ENCODE assay signal across 8 cellular contexts in the genomic region with DNA sequence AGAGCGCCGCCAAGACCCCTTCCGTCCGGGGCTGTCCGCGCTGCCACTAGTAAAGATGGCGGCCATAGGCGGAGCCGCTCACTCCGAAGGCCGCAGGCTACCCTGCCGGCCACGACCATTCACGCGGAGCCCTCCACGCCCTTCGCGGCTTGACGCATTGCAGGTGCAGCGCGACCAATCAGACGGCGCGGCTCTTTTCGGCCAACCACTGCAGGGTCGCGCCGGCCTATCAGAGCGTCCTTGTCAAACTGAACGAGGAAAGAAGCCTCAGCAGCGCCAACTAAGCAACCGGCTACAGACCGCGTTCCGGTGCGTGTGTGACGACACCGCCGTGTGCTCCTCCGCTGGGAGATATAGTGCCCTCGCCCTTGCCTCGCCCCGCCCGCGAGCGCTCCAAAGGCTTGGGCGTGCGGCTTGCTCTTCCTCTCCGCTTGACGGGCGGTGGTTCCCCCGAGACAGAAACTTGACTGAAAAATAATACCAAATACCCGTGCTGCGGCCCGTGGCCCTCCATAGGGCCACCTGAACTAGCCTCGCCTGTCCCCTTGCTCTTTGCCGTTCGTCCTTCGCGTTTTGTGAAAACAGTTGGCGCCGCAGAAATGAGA. TPM values are rescaled to one million over a fixed set of nuclear protein-coding genes. Genes with fewer than 3 reads are reported as not detected.
A peak's percentile ranks its signal among the peaks of the same experiment; 100 is the strongest.
DNase-seq lines count a peak whose midpoint lies in the region; ATAC-seq, FAIRE-seq and TF ChIP-seq lines count a peak whose summit lies in the region.

No MANE protein-coding gene starts in this region.

- H3K27ac ChIP-seq in SK-N-MC (no peak overlapping the region), pancreas (peak overlapping the region; percentile 97 to 99 (median 99)), tibial nerve (peak overlapping the region; percentile 97 to 100 (median 98))

- H3K27ac Mint-ChIP-seq in HFFc6: no peak overlapping the region
- H3K27ac Mint-ChIP-seq in activated naive CD8-positive, alpha-beta T cell treated with anti-CD3 and anti-CD28 coated beads for 36 hours: no peak overlapping the region

- peak; percentile 71 to 100 for TF ChIP-seq EP300 in tibial nerve (IDR thresholded peaks at IDR 0.05)

- H3K36me3 ChIP-seq in SK-N-MC (ENCODE audit: insufficient read depth, low read length): no peaks in the 10 kb centered on the region
- H3K36me3 ChIP-seq in pancreas: no peaks in the 10 kb centered on the region
- H3K36me3 ChIP-seq in tibial nerve: no peaks in the 10 kb centered on the region

- H3K9me3 ChIP-seq in SK-N-MC (ENCODE audit: low read depth, low read length) (no peaks in the 10 kb centered on the region), pancreas (no peaks in the 10 kb centered on the region), tibial nerve (no peaks in the 10 kb centered on the region)

- intact Hi-C loops in Right ventricle myocardium superior (cut with DNase I) (loop anchor here (2.0 to 5.0 kb wide), 2 partner anchors 14 to 51 kb away; a partner anchor contains a TSS), pancreas (cut with DNase I) (no loop called here)

- no peaks in the 10 kb centered on the region for H3K36me3 Mint-ChIP-seq in HFFc6 (ENCODE audit: low read depth)
- H3K36me3 Mint-ChIP-seq in activated naive CD8-positive, alpha-beta T cell treated with anti-CD3 and anti-CD28 coated beads for 36 hours: no peaks in the 10 kb centered on the region

- H3K27me3 Mint-ChIP-seq in HFFc6 (ENCODE audit: insufficient read depth): peaks cover 2% of the 10 kb centered on the region; the same call in 1 of the 2 replicates
- H3K27me3 Mint-ChIP-seq in activated naive CD8-positive, alpha-beta T cell treated with anti-CD3 and anti-CD28 coated beads for 36 hours: no peaks in the 10 kb centered on the region

- peak; percentile 37 for TF ChIP-seq CTCF in HFFc6 (IDR thresholded peaks at IDR 0.05)
- peak in 1 of 4 donors; percentile 18 for TF ChIP-seq CTCF in pancreas (IDR thresholded peaks at IDR 0.05)
- peak in 3 of 5 experiments; percentile 4 to 73 (median 69) for TF ChIP-seq CTCF in tibial nerve (IDR thresholded peaks at IDR 0.05)

- peak; percentile 91 for FAIRE-seq in pancreas (lab: Jason Lieb, UNC)

- DNase-seq in HFFc6 (peak; percentile 100), NCI-H1048 (lab: John Stamatoyannopoulos, UW) (peak; percentile 77), SK-N-MC (ENCODE audit: low read depth, low spot score) (peak; percentile 70), Right ventricle myocardium superior (peak; percentile 100), pancreas (peak; percentile 98 to 100 (median 99)), tibial nerve (ENCODE audit: low spot score in 2 of 2) (peak; percentile 99)
- peak; percentile 98 for DNase-seq in activated naive CD8-positive, alpha-beta T cell treated with anti-CD3 and anti-CD28 coated beads for 36 hours

- peak; percentile 95 for TF ChIP-seq POLR2A in tibial nerve (IDR thresholded peaks at IDR 0.05)

- peak overlapping the region; percentile 63 for H3K9ac ChIP-seq in SK-N-MC (ENCODE audit: insufficient read length)

- H3K4me1 Mint-ChIP-seq in HFFc6 (ENCODE audit: low read depth): peaks cover 15% of the 10 kb centered on the region
- H3K4me1 Mint-ChIP-seq in activated naive CD8-positive, alpha-beta T cell treated with anti-CD3 and anti-CD28 coated beads for 36 hours: peaks cover 20% of the 10 kb centered on the region

- H3K4me3 ChIP-seq in GM08714 (ENCODE audit: low read length) (peak overlapping the region; percentile 66; the same call in 1 of the 2 replicates), SK-N-MC (peak overlapping the region; percentile 73), pancreas (peak overlapping the region; percentile 26 to 53 (median 40)), tibial nerve (peak overlapping the region; percentile 64 to 74 (median 66))

- H3K9me3 Mint-ChIP-seq in HFFc6: no peaks in the 10 kb centered on the region
- no peaks in the 10 kb centered on the region for H3K9me3 Mint-ChIP-seq in activated naive CD8-positive, alpha-beta T cell treated with anti-CD3 and anti-CD28 coated beads for 36 hours

- H3K4me1 ChIP-seq in pancreas (peaks cover 0 to 26% (median 13%) of the 10 kb centered on the region in 3 donors), tibial nerve (peaks cover 0 to 35% (median 11%) of the 10 kb centered on the region in 4 donors)

- H3K27me3 ChIP-seq in pancreas: no peaks in the 10 kb centered on the region
- H3K27me3 ChIP-seq in tibial nerve: no peaks in the 10 kb centered on the region

- 0 to 1% methylated on average over 62 of the region's 62 CpGs for WGBS in pancreas, 2 donors
- WGBS in tibial nerve, 2 donors: 0% methylated on average over 39 to 59 of the region's 62 CpGs

- ATAC-seq in Right ventricle myocardium superior (ENCODE audit: poor library complexity) (peak; percentile 93), pancreas (peak; percentile 87 to 93 (median 90))

- H3K4me3 Mint-ChIP-seq in HFFc6: no peak overlapping the region
- H3K4me3 Mint-ChIP-seq in activated naive CD8-positive, alpha-beta T cell treated with anti-CD3 and anti-CD28 coated beads for 36 hours: no peak overlapping the region

RNA-seq across cellular contexts. Expression of a gene that starts 13.6 kb away (rescaled TPM):
- total RNA-seq in HFFc6 (2021; fragmentation: NEBNext Ultra II Directional; extraction: Animal tissue kit (Norgen Biotek cat#: 25700)): 100 to 1,000 TPM; 333 to 429 (median 403) TPM
- total RNA-seq in activated naive CD8-positive, alpha-beta T cell treated with anti-CD3 and anti-CD28 coated beads for 36 hours: 100 to 1,000 TPM; 437 to 439 TPM
- 575 TPM for total RNA-seq in Right ventricle myocardium superior
- 100 to 1,000 TPM; 104 to 181 (median 141) TPM for total RNA-seq in pancreas
- 100 to 1,000 TPM; 116 to 181 TPM for polyA plus RNA-seq in pancreas
- 100 to 1,000 TPM; 117 to 209 (median 165) TPM for total RNA-seq in tibial nerve

RNA-seq across cellular contexts. Expression of a gene that starts 51.5 kb away (rescaled TPM):
- total RNA-seq in HFFc6 (2021; fragmentation: NEBNext Ultra II Directional; extraction: Animal tissue kit (Norgen Biotek cat#: 25700)): 10 to 100 TPM in 3 of 6 experiments, 1 to 10 TPM in 3; 7.9 to 12.1 (median 9.8) TPM
- total RNA-seq in activated naive CD8-positive, alpha-beta T cell treated with anti-CD3 and anti-CD28 coated beads for 36 hours: 10 to 100 TPM; 23.2 to 25.4 TPM
- total RNA-seq in Right ventricle myocardium superior: 9.5 TPM
- total RNA-seq in pancreas: 10 to 100 TPM in 1 of 6 donors, 1 to 10 TPM in 5; 7.0 to 12.7 (median 8.6) TPM
- polyA plus RNA-seq in pancreas: 10 to 100 TPM; 10.4 to 12.5 TPM
- 10 to 100 TPM; 15.7 to 18.9 (median 17.2) TPM for total RNA-seq in tibial nerve
